9 cellular contexts compared by ENCODE assay signal in the genomic region with DNA sequence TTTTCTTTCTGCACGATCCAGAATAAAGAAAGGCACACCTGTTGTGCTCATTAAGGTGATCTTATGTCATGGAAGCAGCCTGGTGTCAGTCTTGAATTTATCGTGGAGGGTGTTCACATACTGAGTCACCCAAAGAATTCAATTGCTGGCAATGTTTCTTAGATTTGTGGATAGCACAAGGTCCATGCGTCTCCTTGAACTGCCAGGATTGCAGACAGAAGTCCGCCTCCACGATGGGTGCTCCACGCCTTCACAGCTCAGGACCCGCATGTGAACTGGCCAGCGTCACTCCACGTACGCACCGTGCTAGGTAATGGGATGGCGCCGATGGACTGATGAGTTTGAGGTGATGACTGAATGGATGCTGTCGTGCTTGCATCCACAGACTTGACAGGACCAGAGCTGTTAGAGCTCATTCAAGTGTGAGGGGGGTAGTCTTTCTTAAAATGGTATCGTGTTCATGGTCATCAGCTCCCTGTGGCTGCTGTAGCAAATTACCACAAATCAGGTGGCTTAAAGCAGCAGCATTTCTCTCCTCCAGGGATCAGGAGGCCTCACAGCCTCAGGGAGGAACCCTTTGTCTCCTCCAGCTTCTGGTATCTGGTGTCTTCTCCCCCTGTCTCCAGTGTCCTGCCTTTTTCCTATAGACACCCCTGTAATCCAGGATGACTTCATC.
DNase-seq lines count a peak whose midpoint lies in the region; ATAC-seq, FAIRE-seq and TF ChIP-seq lines count a peak whose summit lies in the region.
"Had no signal": no experiment of that assay in that cellular context is flagged by ENCODE, and none has a peak within 500 bp of the region (broad histone marks: within the 10 kb centered on the region; RNA-seq: fewer than 3 reads in every experiment).

No MANE protein-coding gene starts in this region.

- POLR2A ChIA-PET in activated naive CD8-positive, alpha-beta T cell treated with anti-CD3 and anti-CD28 coated beads, Interleukin-2, amount 10 ng/mL, durations not matched to agents 7 days and 5 days (lab: Charles Lee), result no interaction called here

- no peaks in the 10 kb centered on the region for H3K9me3 ChIP-seq in kidney (ENCODE audit: control insufficient read depth in 1 of 2, low read length in 2 of 2)

- H3K4me1 ChIP-seq in GM23338 (ENCODE audit: insufficient read depth) (peaks cover 5% of the 10 kb centered on the region; the same call in 1 of the 2 replicates), kidney (ENCODE audit: control insufficient read depth in 1 of 2, insufficient read depth in 1 of 2, low read depth in 1 of 2, low read length in 2 of 2) (peaks cover 5 to 6% of the 10 kb centered on the region in 2 donors)

- no peak overlapping the region for H3K4me2 ChIP-seq in GM23338

- DNase-seq in GM23338 (ENCODE audit: low spot score) (no peak), kidney (peak; percentile 47), hippocampal formation (lab: John Stamatoyannopoulos, UW) (no peak)
- peak; percentile 14 for DNase-seq in activated naive CD8-positive, alpha-beta T cell treated with anti-CD3 and anti-CD28 coated beads, Interleukin-2, amount 10 ng/mL, durations not matched to agents 7 days and 5 days
- DNase-seq in stimulated activated naive B cell treated with anti-CD40 and anti-IgM and Interleukin-4, amounts not matched to agents 10 μg/mL and 1 μg/mL and 100 μg/mL, for 72 hours, result no peak
- no peak for DNase-seq in stimulated activated CD4-positive, alpha-beta T cell treated with anti-CD3 and anti-CD28 coated beads, Interleukin-4, amount 100 ng/mL, for 4 hours
- DNase-seq: activated CD8-positive, alpha-beta memory T cell treated with anti-CD3 and anti-CD28 coated beads, Interleukin-2, amount 10 ng/mL, durations not matched to agents 7 days and 5 days; NCI-H1436 had no signal

- no peaks in the 10 kb centered on the region for H3K9me2 ChIP-seq in GM23338 (ENCODE audit: insufficient read depth)

- H3K36me3 ChIP-seq in GM23338 (ENCODE audit: insufficient read depth), result peaks cover 6% of the 10 kb centered on the region; the same call in 1 of the 2 replicates
- H3K36me3 ChIP-seq in kidney (ENCODE audit: control insufficient read depth in 1 of 2, insufficient read depth in 2 of 2, low read length in 2 of 2), result peaks cover 20 to 23% of the 10 kb centered on the region in 2 donors

- no peak for TF ChIP-seq CTCF in GM23338 (conservative IDR thresholded peaks at IDR 0.05; ENCODE audit: low read depth in 2 of 2)
- no peak for TF ChIP-seq CTCF in kidney (IDR thresholded peaks at IDR 0.05; ENCODE audit: borderline replicate concordance, extremely low read depth, insufficient read depth)

- H3K9me3 Mint-ChIP-seq in GM23338, result no peaks in the 10 kb centered on the region
- no peaks in the 10 kb centered on the region for H3K9me3 Mint-ChIP-seq in activated naive CD8-positive, alpha-beta T cell treated with anti-CD3 and anti-CD28 coated beads, Interleukin-2, amount 10 ng/mL, durations not matched to agents 7 days and 5 days
- H3K9me3 Mint-ChIP-seq in stimulated activated naive B cell treated with anti-CD40 and anti-IgM and Interleukin-4, amounts not matched to agents 10 μg/mL and 1 μg/mL and 100 μg/mL, for 72 hours, result no peaks in the 10 kb centered on the region

- H3K9ac ChIP-seq in kidney (ENCODE audit: low read length in 2 of 2), result no peak overlapping the region

- H3K4me3 Mint-ChIP-seq in GM23338, result no peak overlapping the region
- H3K4me3 Mint-ChIP-seq in activated naive CD8-positive, alpha-beta T cell treated with anti-CD3 and anti-CD28 coated beads, Interleukin-2, amount 10 ng/mL, durations not matched to agents 7 days and 5 days, result no peak overlapping the region
- H3K4me3 Mint-ChIP-seq in stimulated activated naive B cell treated with anti-CD40 and anti-IgM and Interleukin-4, amounts not matched to agents 10 μg/mL and 1 μg/mL and 100 μg/mL, for 72 hours, result no peak overlapping the region
- H3K4me3 Mint-ChIP-seq: activated CD8-positive, alpha-beta memory T cell treated with anti-CD3 and anti-CD28 coated beads, Interleukin-2, amount 10 ng/mL, durations not matched to agents 7 days and 5 days had no signal

- peaks cover 32% of the 10 kb centered on the region; the same call in 1 of the 2 replicates for H3F3A ChIP-seq in GM23338 (replicated peaks; ENCODE audit: low read depth)

- H2AFZ ChIP-seq in GM23338, result no peak overlapping the region

- H3K36me3 Mint-ChIP-seq in GM23338 (ENCODE audit: low read depth), result peaks cover 16% of the 10 kb centered on the region
- H3K36me3 Mint-ChIP-seq in activated naive CD8-positive, alpha-beta T cell treated with anti-CD3 and anti-CD28 coated beads, Interleukin-2, amount 10 ng/mL, durations not matched to agents 7 days and 5 days, result peaks cover 11% of the 10 kb centered on the region
- H3K36me3 Mint-ChIP-seq in stimulated activated naive B cell treated with anti-CD40 and anti-IgM and Interleukin-4, amounts not matched to agents 10 μg/mL and 1 μg/mL and 100 μg/mL, for 72 hours, result peaks cover 29 to 44% of the 10 kb centered on the region in 2 donors

- H3K4me1 Mint-ChIP-seq in GM23338, result peaks cover 13% of the 10 kb centered on the region
- peaks cover 9% of the 10 kb centered on the region for H3K4me1 Mint-ChIP-seq in activated naive CD8-positive, alpha-beta T cell treated with anti-CD3 and anti-CD28 coated beads, Interleukin-2, amount 10 ng/mL, durations not matched to agents 7 days and 5 days
- peaks cover 14 to 23% of the 10 kb centered on the region in 2 donors for H3K4me1 Mint-ChIP-seq in stimulated activated naive B cell treated with anti-CD40 and anti-IgM and Interleukin-4, amounts not matched to agents 10 μg/mL and 1 μg/mL and 100 μg/mL, for 72 hours

- H3K27me3 Mint-ChIP-seq in GM23338 (ENCODE audit: insufficient read depth, low read depth, poor library complexity), result peaks cover 11% of the 10 kb centered on the region
- no peaks in the 10 kb centered on the region for H3K27me3 Mint-ChIP-seq in activated naive CD8-positive, alpha-beta T cell treated with anti-CD3 and anti-CD28 coated beads, Interleukin-2, amount 10 ng/mL, durations not matched to agents 7 days and 5 days
- H3K27me3 Mint-ChIP-seq in stimulated activated naive B cell treated with anti-CD40 and anti-IgM and Interleukin-4, amounts not matched to agents 10 μg/mL and 1 μg/mL and 100 μg/mL, for 72 hours, result no peaks in the 10 kb centered on the region
- H3K27me3 Mint-ChIP-seq: activated CD8-positive, alpha-beta memory T cell treated with anti-CD3 and anti-CD28 coated beads, Interleukin-2, amount 10 ng/mL, durations not matched to agents 7 days and 5 days had no signal

- H3K79me2 ChIP-seq in GM23338 (replicated peaks; ENCODE audit: insufficient read depth), result no peaks in the 10 kb centered on the region

- no peaks in the 10 kb centered on the region for H3K27me3 ChIP-seq in GM23338 (ENCODE audit: insufficient read depth)

- intact Hi-C loops in kidney (cut with DNase I), result no loop called here

- ATAC-seq in GM23338, result no peak
- no peak for ATAC-seq in activated naive CD8-positive, alpha-beta T cell treated with anti-CD3 and anti-CD28 coated beads, Interleukin-2, amount 10 ng/mL, durations not matched to agents 7 days and 5 days (ENCODE audit: low read depth)
- no peak for ATAC-seq in stimulated activated naive B cell treated with anti-CD40 and anti-IgM and Interleukin-4, amounts not matched to agents 10 μg/mL and 1 μg/mL and 100 μg/mL, for 72 hours (replicated peaks)
- no peak for ATAC-seq in GM18858 (IDR thresholded peaks at IDR 0.05; ENCODE audit: unreplicated experiment)
- ATAC-seq: activated CD8-positive, alpha-beta memory T cell treated with anti-CD3 and anti-CD28 coated beads, Interleukin-2, amount 10 ng/mL, durations not matched to agents 7 days and 5 days had no signal

- H4K20me1 ChIP-seq in GM23338 (replicated peaks; ENCODE audit: insufficient read depth), result 0 out of 2 replicates have a peak, but pooled peaks cover 9% of the 10 kb centered on the region

- H3K27ac ChIP-seq in GM23338 (ENCODE audit: low read depth) (peak overlapping the region; percentile 50), kidney (ENCODE audit: low read depth in 2 of 2, low read length in 2 of 2) (no peak overlapping the region)

- H3K4me3 ChIP-seq in GM23338, result no peak overlapping the region
- H3K4me3 ChIP-seq in kidney (ENCODE audit: low read length in 2 of 2), result no peak overlapping the region

- peak overlapping the region; percentile 14; the same call in 1 of the 2 replicates for H3K27ac Mint-ChIP-seq in GM23338
- H3K27ac Mint-ChIP-seq in activated naive CD8-positive, alpha-beta T cell treated with anti-CD3 and anti-CD28 coated beads, Interleukin-2, amount 10 ng/mL, durations not matched to agents 7 days and 5 days, result no peak overlapping the region
- peak overlapping the region; percentile 59 for H3K27ac Mint-ChIP-seq in stimulated activated naive B cell treated with anti-CD40 and anti-IgM and Interleukin-4, amounts not matched to agents 10 μg/mL and 1 μg/mL and 100 μg/mL, for 72 hours
- H3K27ac Mint-ChIP-seq: activated CD8-positive, alpha-beta memory T cell treated with anti-CD3 and anti-CD28 coated beads, Interleukin-2, amount 10 ng/mL, durations not matched to agents 7 days and 5 days had no signal

- no peak for FAIRE-seq in kidney (lab: Jason Lieb, UNC)

TF ChIP-seq in GM23338, 12 proteins besides CTCF, POLR2A, EP300 and RAD21 (continues in another document):
- no peak for TF ChIP-seq ETS1 (IDR thresholded peaks at IDR 0.05)
- no peak for TF ChIP-seq EZH2phosphoT487 (IDR thresholded peaks at IDR 0.05; ENCODE audit: unreplicated experiment)

Comparison
In these comparisons a context has a peak if more than half of its experiments do, and no peak if none do; other contexts are left out.
1. DNase-seq: peak in activated naive CD8-positive, alpha-beta T cell treated with anti-CD3 and anti-CD28 coated beads, Interleukin-2, amount 10 ng/mL, durations not matched to agents 7 days and 5 days (single experiment) and kidney (single experiment); none in GM23338 (single experiment), stimulated activated naive B cell treated with anti-CD40 and anti-IgM and Interleukin-4, amounts not matched to agents 10 μg/mL and 1 μg/mL and 100 μg/mL, for 72 hours (single experiment), stimulated activated CD4-positive, alpha-beta T cell treated with anti-CD3 and anti-CD28 coated beads, Interleukin-4, amount 100 ng/mL, for 4 hours (0 of 2) and hippocampal formation (0 of 2).